ENCODE assay signal across 8 cellular contexts in genomic region chr4:1712216-1713002, GRCh38. TPM values are rescaled to one million over a fixed set of nuclear protein-coding genes. Genes with fewer than 3 reads are reported as not detected.
DNase-seq lines count a peak whose midpoint lies in the region; ATAC-seq and TF ChIP-seq lines count a peak whose summit lies in the region.

TSS of gene SLBP (minus strand) at chr4:1712319. CDS start at chr4:1712188, 131 bp downstream.

- 0% methylated on average over 58 to 98 of the region's 98 CpGs for WGBS in psoas muscle, 3 donors
- under 1% methylated on average over 98 of the region's 98 CpGs for WGBS in urinary bladder

- H3K4me1 Mint-ChIP-seq in T-helper 1 cell treated with Interleukin-12 subunit alpha and Interleukin-12 subunit beta and Interleukin-4 antibody, amounts not matched to agents 30 μg/mL and 1 μg/mL, for 36 hours (ENCODE audit: low read depth): peaks cover 58% of the 10 kb centered on the region

- peaks cover 31% of the 10 kb centered on the region for H3K36me3 Mint-ChIP-seq in T-helper 1 cell treated with Interleukin-12 subunit alpha and Interleukin-12 subunit beta and Interleukin-4 antibody, amounts not matched to agents 30 μg/mL and 1 μg/mL, for 36 hours (ENCODE audit: low read depth)

- H3K4me3 Mint-ChIP-seq in T-helper 1 cell treated with Interleukin-12 subunit alpha and Interleukin-12 subunit beta and Interleukin-4 antibody, amounts not matched to agents 30 μg/mL and 1 μg/mL, for 36 hours: peak within 1 kb of the TSS; percentile 99

- peak within 1 kb of the TSS; percentile 95 for H3K27ac Mint-ChIP-seq in T-helper 1 cell treated with Interleukin-12 subunit alpha and Interleukin-12 subunit beta and Interleukin-4 antibody, amounts not matched to agents 30 μg/mL and 1 μg/mL, for 36 hours

- H3K9me3 ChIP-seq in psoas muscle: no peaks in the 10 kb centered on the region

- H3K9me3 Mint-ChIP-seq in T-helper 1 cell treated with Interleukin-12 subunit alpha and Interleukin-12 subunit beta and Interleukin-4 antibody, amounts not matched to agents 30 μg/mL and 1 μg/mL, for 36 hours: no peaks in the 10 kb centered on the region

- intact Hi-C loops in left cardiac atrium (cut with DNase I): no loop called here
- intact Hi-C loops in psoas muscle (cut with DNase I): no loop called here

- H3K4me3 ChIP-seq in psoas muscle (peak within 1 kb of the TSS; percentile 95), urinary bladder (ENCODE audit: low read depth, low read length) (peak within 1 kb of the TSS; percentile 94)

- peaks cover 0 to 19% of the 10 kb centered on the region in 2 donors for H3K36me3 ChIP-seq in psoas muscle (ENCODE audit: insufficient read depth in 1 of 2, low read depth in 1 of 2)
- H3K36me3 ChIP-seq in urinary bladder (ENCODE audit: insufficient read depth): no peaks in the 10 kb centered on the region

- ATAC-seq in GM18499 (IDR thresholded peaks at IDR 0.05; ENCODE audit: insufficient read depth, unreplicated experiment) (peak; percentile 48), HG02938 (IDR thresholded peaks at IDR 0.05; ENCODE audit: unreplicated experiment) (peak; percentile 77), left cardiac atrium (peak; percentile 95), psoas muscle (peak; percentile 90 to 92 (median 91))

- no peak for TF ChIP-seq CTCF in psoas muscle (IDR thresholded peaks at IDR 0.05)

- H3K4me1 ChIP-seq in psoas muscle (peaks cover 27% of the 10 kb centered on the region), urinary bladder (ENCODE audit: insufficient read depth) (no peaks in the 10 kb centered on the region)

- no peaks in the 10 kb centered on the region for H3K27me3 ChIP-seq in psoas muscle (ENCODE audit: insufficient read depth in 3 of 3, low read length in 2 of 3)

- H3K27ac ChIP-seq in psoas muscle: peak within 1 kb of the TSS; percentile 98
- peak within 1 kb of the TSS; percentile 100 for H3K27ac ChIP-seq in urinary bladder (ENCODE audit: low read depth)

- H3K27me3 Mint-ChIP-seq in T-helper 1 cell treated with Interleukin-12 subunit alpha and Interleukin-12 subunit beta and Interleukin-4 antibody, amounts not matched to agents 30 μg/mL and 1 μg/mL, for 36 hours (ENCODE audit: low read depth): no peaks in the 10 kb centered on the region

- DNase-seq in NCI-H1694 treated with DMSO at 0.1 percent for 48 hours (lab: John Stamatoyannopoulos, UW): peak; percentile 90
- peak; percentile 80 for DNase-seq in amniotic stem cell (lab: John Stamatoyannopoulos, UW)
- peak; percentile 97 for DNase-seq in left cardiac atrium
- peak; percentile 95 to 97 for DNase-seq in psoas muscle

RNA-seq across cellular contexts. Expression of gene SLBP, which starts in this region (rescaled TPM):
- 10 to 100 TPM; 15.8 to 18.2 TPM for total RNA-seq in left cardiac atrium
- 10 to 100 TPM; 15.5 to 17.1 (median 16.2) TPM for total RNA-seq in psoas muscle
- polyA plus RNA-seq in psoas muscle: 10 to 100 TPM; 15.4 to 18.8 (median 18.6) TPM
- 32.3 TPM for total RNA-seq in urinary bladder
- 41.0 TPM for polyA plus RNA-seq in urinary bladder

Comparison
In these comparisons a context has a peak if more than half of its experiments do, and no peak if none do; other contexts are left out.
1. Peak in every context shown above with its lines: DNase-seq, ATAC-seq, H3K4me3 ChIP-seq and H3K27ac ChIP-seq.